13 cellular contexts compared by ENCODE assay signal in the genomic region with DNA sequence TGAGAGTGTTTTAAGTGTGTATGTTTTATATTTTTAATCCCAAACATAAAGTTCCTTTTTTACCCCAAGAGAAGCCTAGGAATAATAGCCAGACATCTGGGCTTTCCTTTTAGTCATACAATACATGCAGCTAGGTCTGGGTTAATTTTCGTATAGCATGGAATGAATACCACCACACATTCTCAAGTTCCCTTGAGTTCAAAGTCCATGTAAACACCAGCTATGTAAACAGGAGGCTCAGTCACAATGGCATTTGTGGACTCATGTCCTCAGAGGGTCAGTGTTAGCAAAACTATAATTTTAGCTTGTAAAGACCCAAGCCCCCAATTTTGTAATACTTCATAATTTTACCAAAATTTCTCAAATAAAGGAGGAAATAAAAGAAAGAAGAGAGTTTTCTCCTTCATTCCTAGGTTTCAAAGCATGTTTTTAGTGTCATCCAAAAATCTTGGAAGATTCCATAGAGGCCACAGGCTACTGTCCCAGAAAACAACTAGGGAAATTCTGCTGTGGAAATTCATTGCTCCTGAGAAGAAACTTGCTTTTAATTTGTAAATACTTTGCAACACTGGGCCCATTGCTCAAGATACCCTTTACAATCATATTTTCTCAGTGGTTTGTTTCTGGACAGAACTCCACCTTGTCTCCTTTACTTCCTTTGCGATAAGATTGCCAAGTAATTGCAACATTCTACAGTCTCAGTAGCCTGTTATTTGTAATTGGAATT.
A peak's percentile ranks its signal among the peaks of the same experiment; 100 is the strongest.
DNase-seq lines count a peak whose midpoint lies in the region; ATAC-seq, FAIRE-seq and TF ChIP-seq lines count a peak whose summit lies in the region.
"Had no signal": no experiment of that assay in that cellular context is flagged by ENCODE, and none has a peak within 500 bp of the region (broad histone marks: within the 10 kb centered on the region; RNA-seq: fewer than 3 reads in every experiment).

No MANE protein-coding gene starts in this region.

- no peak overlapping the region for H3K27ac Mint-ChIP-seq in WTC11
- no peak overlapping the region for H3K27ac Mint-ChIP-seq in CD8-positive, alpha-beta T cell
- H3K27ac Mint-ChIP-seq: activated naive CD8-positive, alpha-beta T cell had no signal

- no peaks in the 10 kb centered on the region for H3K27me3 ChIP-seq in left ventricle myocardium inferior (ENCODE audit: low read depth)
- H3K27me3 ChIP-seq in small intestine (ENCODE audit: control insufficient read depth in 2 of 2, insufficient read depth in 2 of 2, low read length in 2 of 2), result no peaks in the 10 kb centered on the region
- no peaks in the 10 kb centered on the region for H3K27me3 ChIP-seq in CD8-positive, alpha-beta T cell (ENCODE audit: insufficient read depth, low read length)

- H3K4me1 ChIP-seq in left ventricle myocardium inferior (peaks cover 4% of the 10 kb centered on the region), small intestine (ENCODE audit: control insufficient read depth in 2 of 2, insufficient read depth in 1 of 2, low read depth in 1 of 2, low read length in 1 of 2) (peaks cover 0 to 2% of the 10 kb centered on the region in 2 donors)
- no peaks in the 10 kb centered on the region for H3K4me1 ChIP-seq in CD8-positive, alpha-beta T cell (ENCODE audit: insufficient read depth, low read length)

- POLR2A ChIA-PET in WTC11 (lab: Charles Lee), result no interaction called here
- POLR2A ChIA-PET in CD8-positive, alpha-beta T cell (lab: Charles Lee), result no interaction called here

- no peaks in the 10 kb centered on the region for H3K27me3 Mint-ChIP-seq in WTC11 (ENCODE audit: low read depth)
- H3K27me3 Mint-ChIP-seq in CD8-positive, alpha-beta T cell (ENCODE audit: low read depth), result no peaks in the 10 kb centered on the region
- H3K27me3 Mint-ChIP-seq: activated naive CD8-positive, alpha-beta T cell had no signal

- H3K4me3 ChIP-seq in left ventricle myocardium inferior, result no peak overlapping the region
- no peak overlapping the region for H3K4me3 ChIP-seq in small intestine (ENCODE audit: low read depth in 1 of 2, low read length in 2 of 2)
- no peak overlapping the region for H3K4me3 ChIP-seq in CD8-positive, alpha-beta T cell (ENCODE audit: low read depth, low read length)

- FAIRE-seq in small intestine (lab: Jason Lieb, UNC), result no peak

- H3K27ac ChIP-seq in left ventricle myocardium inferior (replicated peaks) (peak overlapping the region; percentile 52), small intestine (ENCODE audit: low read depth in 1 of 2, low read length in 1 of 2) (no peak overlapping the region)
- H3K27ac ChIP-seq in CD8-positive, alpha-beta T cell (ENCODE audit: low read depth, low read length), result no peak overlapping the region

- H3K9me3 Mint-ChIP-seq in WTC11, result peaks cover 17% of the 10 kb centered on the region
- H3K9me3 Mint-ChIP-seq in CD8-positive, alpha-beta T cell, result peaks cover 7% of the 10 kb centered on the region

- DNase-seq in WTC11 (ENCODE audit: low spot score), result no peak
- DNase-seq in left ventricle myocardium inferior, result no peak
- peak; percentile 46 for DNase-seq in small intestine
- DNase-seq in CD8-positive, alpha-beta T cell, result no peak
- DNase-seq in DMS 273 treated with DMSO at 0.1 percent for 48 hours (lab: John Stamatoyannopoulos, UW), result no peak
- no peak for DNase-seq in SW 1271 (lab: John Stamatoyannopoulos, UW)
- DNase-seq: activated CD4-positive, alpha-beta T cell treated with anti-CD3 and anti-CD28 coated beads, Interleukin-2, amount 50 U/mL, for 48 hours; islet precursor cell; NCI-H510A; nucleus accumbens had no signal

- H3K9me3 ChIP-seq in left ventricle myocardium inferior (replicated peaks), result peaks cover 25% of the 10 kb centered on the region
- H3K9me3 ChIP-seq in small intestine (ENCODE audit: control insufficient read depth, low read depth), result no peaks in the 10 kb centered on the region
- H3K9me3 ChIP-seq in CD8-positive, alpha-beta T cell (ENCODE audit: low read length), result no peaks in the 10 kb centered on the region

- no peaks in the 10 kb centered on the region for H3K4me1 Mint-ChIP-seq in WTC11
- H3K4me1 Mint-ChIP-seq in CD8-positive, alpha-beta T cell (ENCODE audit: low read depth), result no peaks in the 10 kb centered on the region

- ATAC-seq in GM19023 (IDR thresholded peaks at IDR 0.05; ENCODE audit: unreplicated experiment) (peak; percentile 55), WTC11 (no peak), GM21381 (IDR thresholded peaks at IDR 0.05; ENCODE audit: unreplicated experiment) (no peak)
- ATAC-seq in CD8-positive, alpha-beta T cell, result no peak

- CTCF ChIA-PET in WTC11 (lab: Charles Lee), result no interaction called here
- CTCF ChIA-PET in CD8-positive, alpha-beta T cell (lab: Charles Lee), result no interaction called here

- TF ChIP-seq CTCF in WTC11 (IDR thresholded peaks at IDR 0.05) (no peak), left ventricle myocardium inferior (IDR thresholded peaks at IDR 0.05; ENCODE audit: borderline replicate concordance) (no peak)
- TF ChIP-seq CTCF in CD8-positive, alpha-beta T cell (IDR thresholded peaks at IDR 0.05), result no peak

- 20 to 39% (median 35%) methylated on average over 2 of the region's 2 CpGs for WGBS in small intestine, 3 donors

- intact Hi-C loops in left ventricle myocardium inferior (cut with micrococcal nuclease), result no loop called here
- intact Hi-C loops in CD8-positive, alpha-beta T cell (cut with DNase I, micrococcal nuclease), result no loop called here

- no peaks in the 10 kb centered on the region for H3K36me3 ChIP-seq in left ventricle myocardium inferior
- no peaks in the 10 kb centered on the region for H3K36me3 ChIP-seq in small intestine (ENCODE audit: control insufficient read depth in 2 of 2, insufficient read depth in 2 of 2, low read length in 2 of 2)
- no peaks in the 10 kb centered on the region for H3K36me3 ChIP-seq in CD8-positive, alpha-beta T cell (ENCODE audit: insufficient read depth, low read length)

- H3K36me3 Mint-ChIP-seq in WTC11, result no peaks in the 10 kb centered on the region
- H3K36me3 Mint-ChIP-seq in CD8-positive, alpha-beta T cell, result no peaks in the 10 kb centered on the region
- H3K36me3 Mint-ChIP-seq: activated naive CD8-positive, alpha-beta T cell had no signal

- no peak overlapping the region for H3K4me3 Mint-ChIP-seq in WTC11
- H3K4me3 Mint-ChIP-seq in CD8-positive, alpha-beta T cell, result no peak overlapping the region
- H3K4me3 Mint-ChIP-seq: activated naive CD8-positive, alpha-beta T cell had no signal

TF ChIP-seq in WTC11, 78 proteins besides CTCF, POLR2A, EP300 and RAD21:
- TF ChIP-seq, protein P1, sequence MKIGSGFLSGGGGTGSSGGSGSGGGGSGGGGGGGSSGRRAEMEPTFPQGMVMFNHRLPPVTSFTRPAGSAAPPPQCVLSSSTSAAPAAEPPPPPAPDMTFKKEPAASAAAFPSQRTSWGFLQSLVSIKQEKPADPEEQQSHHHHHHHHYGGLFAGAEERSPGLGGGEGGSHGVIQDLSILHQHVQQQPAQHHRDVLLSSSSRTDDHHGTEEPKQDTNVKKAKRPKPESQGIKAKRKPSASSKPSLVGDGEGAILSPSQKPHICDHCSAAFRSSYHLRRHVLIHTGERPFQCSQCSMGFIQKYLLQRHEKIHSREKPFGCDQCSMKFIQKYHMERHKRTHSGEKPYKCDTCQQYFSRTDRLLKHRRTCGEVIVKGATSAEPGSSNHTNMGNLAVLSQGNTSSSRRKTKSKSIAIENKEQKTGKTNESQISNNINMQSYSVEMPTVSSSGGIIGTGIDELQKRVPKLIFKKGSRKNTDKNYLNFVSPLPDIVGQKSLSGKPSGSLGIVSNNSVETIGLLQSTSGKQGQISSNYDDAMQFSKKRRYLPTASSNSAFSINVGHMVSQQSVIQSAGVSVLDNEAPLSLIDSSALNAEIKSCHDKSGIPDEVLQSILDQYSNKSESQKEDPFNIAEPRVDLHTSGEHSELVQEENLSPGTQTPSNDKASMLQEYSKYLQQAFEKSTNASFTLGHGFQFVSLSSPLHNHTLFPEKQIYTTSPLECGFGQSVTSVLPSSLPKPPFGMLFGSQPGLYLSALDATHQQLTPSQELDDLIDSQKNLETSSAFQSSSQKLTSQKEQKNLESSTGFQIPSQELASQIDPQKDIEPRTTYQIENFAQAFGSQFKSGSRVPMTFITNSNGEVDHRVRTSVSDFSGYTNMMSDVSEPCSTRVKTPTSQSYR (CRISPR knock-in tag; IDR thresholded peaks at IDR 0.05), result no peak
- no peak for TF ChIP-seq FOXJ3 (CRISPR knock-in tag; IDR thresholded peaks at IDR 0.05; ENCODE audit: borderline replicate concordance)
- no peak for TF ChIP-seq SOX15 (CRISPR knock-in tag; IDR thresholded peaks at IDR 0.05)
- TF ChIP-seq, protein P2, sequence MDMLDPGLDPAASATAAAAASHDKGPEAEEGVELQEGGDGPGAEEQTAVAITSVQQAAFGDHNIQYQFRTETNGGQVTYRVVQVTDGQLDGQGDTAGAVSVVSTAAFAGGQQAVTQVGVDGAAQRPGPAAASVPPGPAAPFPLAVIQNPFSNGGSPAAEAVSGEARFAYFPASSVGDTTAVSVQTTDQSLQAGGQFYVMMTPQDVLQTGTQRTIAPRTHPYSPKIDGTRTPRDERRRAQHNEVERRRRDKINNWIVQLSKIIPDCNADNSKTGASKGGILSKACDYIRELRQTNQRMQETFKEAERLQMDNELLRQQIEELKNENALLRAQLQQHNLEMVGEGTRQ (CRISPR knock-in tag; IDR thresholded peaks at IDR 0.05), result no peak
- no peak for TF ChIP-seq ELF4 (CRISPR knock-in tag; IDR thresholded peaks at IDR 0.05; ENCODE audit: low read depth)
- no peak for TF ChIP-seq ZNF396 (CRISPR knock-in tag; IDR thresholded peaks at IDR 0.05; ENCODE audit: borderline replicate concordance)
- TF ChIP-seq GABPB1 (CRISPR knock-in tag; IDR thresholded peaks at IDR 0.05), result peak; percentile 30; the same call in 1 of the 2 replicates
- no peak for TF ChIP-seq ZNF232 (CRISPR knock-in tag; IDR thresholded peaks at IDR 0.05)
- 0 out of 2 replicates have a peak, but pooled peaks have one; percentile 43 for TF ChIP-seq RORB (CRISPR knock-in tag; IDR thresholded peaks at IDR 0.05)
- TF ChIP-seq ZBTB43 (CRISPR knock-in tag; IDR thresholded peaks at IDR 0.05), result no peak
- TF ChIP-seq EMX1 (CRISPR knock-in tag; IDR thresholded peaks at IDR 0.05), result no peak
- no peak for TF ChIP-seq CBFB (CRISPR knock-in tag; IDR thresholded peaks at IDR 0.05; ENCODE audit: low read depth)
- TF ChIP-seq NR3C1 (CRISPR knock-in tag; conservative IDR thresholded peaks at IDR 0.05; ENCODE audit: low read depth), result no peak
TF ChIP-seq in WTC11: peak in this region for 2.
